In genomic region chr2:178152033-178152432, GRCh38 we compare ENCODE assay signal across 15 cellular contexts. TPM values are rescaled to one million over a fixed set of nuclear protein-coding genes. Genes with fewer than 3 reads are reported as not detected.
DNase-seq lines count a peak whose midpoint lies in the region; ATAC-seq and TF ChIP-seq lines count a peak whose summit lies in the region.
"Had no signal": no experiment of that assay in that cellular context is flagged by ENCODE, and none has a peak within 500 bp of the region (broad histone marks: within the 10 kb centered on the region; RNA-seq: fewer than 3 reads in every experiment).

No MANE protein-coding gene starts in this region.

- no peaks in the 10 kb centered on the region for H3K36me3 Mint-ChIP-seq in neural progenitor cell
- H3K36me3 Mint-ChIP-seq: activated CD8-positive, alpha-beta memory T cell treated with anti-CD3 and anti-CD28 coated beads, Interleukin-2, amount 10 ng/mL, durations not matched to agents 7 days and 5 days; activated naive CD4-positive, alpha-beta T cell treated with anti-CD3 and anti-CD28 coated beads, Interleukin-2, amount 50 U/mL, for 24 hours had no signal

- H3F3A ChIP-seq in PC-9 (ENCODE audit: insufficient read depth, low read depth) (no peaks in the 10 kb centered on the region), neural progenitor cell (ENCODE audit: low read depth) (no peaks in the 10 kb centered on the region)

- ATAC-seq in left lung = peak; percentile 59
- ATAC-seq in GM21576 (IDR thresholded peaks at IDR 0.05; ENCODE audit: unreplicated experiment) = no peak
- ATAC-seq: activated CD8-positive, alpha-beta memory T cell treated with anti-CD3 and anti-CD28 coated beads, Interleukin-2, amount 10 ng/mL, durations not matched to agents 7 days and 5 days had no signal

- no peak for TF ChIP-seq CTCF in HEK293 (tag by site-specific recombination; IDR thresholded peaks at IDR 0.05)
- no peak for TF ChIP-seq CTCF in PC-9 (conservative IDR thresholded peaks at IDR 0.05)
- TF ChIP-seq CTCF in left lung (IDR thresholded peaks at IDR 0.05) = no peak
- no peak for TF ChIP-seq CTCF in neural progenitor cell (IDR thresholded peaks at IDR 0.05)

- no peak overlapping the region for H3K27ac ChIP-seq in HEK293 (ENCODE audit: extremely low read depth, low read depth, low read length)
- H3K27ac ChIP-seq in PC-9 = no peak overlapping the region
- H3K27ac ChIP-seq in left lung = no peak overlapping the region
- H3K27ac ChIP-seq in neural progenitor cell = no peak overlapping the region
- no peak overlapping the region for H3K27ac ChIP-seq in Karpas-422 (ENCODE audit: low read length)
- H3K27ac ChIP-seq: epithelial cell of prostate, WERI-Rb-1 had no signal

- H3K4me3 ChIP-seq in HEK293 (ENCODE audit: low read depth, low read length) (no peak overlapping the region), PC-9 (no peak overlapping the region), left lung (no peak overlapping the region), neural progenitor cell (no peak overlapping the region), Karpas-422 (ENCODE audit: low read length) (no peak overlapping the region)

- intact Hi-C loops in PC-9 (cut with micrococcal nuclease; ENCODE audit: unreplicated experiment) (loop anchor here (2.0 kb wide), 1 partner anchor 33 kb away; no protein-coding TSS in a partner anchor), left lung (cut with DNase I) (no loop called here)

- H4K20me1 ChIP-seq in PC-9 (ENCODE audit: insufficient read depth) (no peaks in the 10 kb centered on the region), neural progenitor cell (ENCODE audit: low read depth) (no peaks in the 10 kb centered on the region), Karpas-422 (ENCODE audit: insufficient read depth, low read depth, low read length) (no peaks in the 10 kb centered on the region)

- H3K27me3 ChIP-seq in PC-9 (ENCODE audit: insufficient read depth, low read depth) (no peaks in the 10 kb centered on the region), left lung (no peaks in the 10 kb centered on the region), neural progenitor cell (no peaks in the 10 kb centered on the region), Karpas-422 (ENCODE audit: low read length) (no peaks in the 10 kb centered on the region)

- H3K9ac ChIP-seq in neural progenitor cell = no peak overlapping the region
- H3K9ac ChIP-seq in Karpas-422 (ENCODE audit: low read length) = no peak overlapping the region

- H3K4me3 Mint-ChIP-seq in neural progenitor cell = no peak overlapping the region
- H3K4me3 Mint-ChIP-seq: activated CD8-positive, alpha-beta memory T cell treated with anti-CD3 and anti-CD28 coated beads, Interleukin-2, amount 10 ng/mL, durations not matched to agents 7 days and 5 days; activated naive CD4-positive, alpha-beta T cell treated with anti-CD3 and anti-CD28 coated beads, Interleukin-2, amount 50 U/mL, for 24 hours; stimulated activated naive CD8-positive, alpha-beta T cell treated with anti-CD3 and anti-CD28 coated beads, Interleukin-15, Interleukin-2, amounts not matched to agents 100 ng/mL and 50 ng/mL, for 24 hours had no signal

- H3K9me2 ChIP-seq in PC-9 (ENCODE audit: insufficient read depth) (no peaks in the 10 kb centered on the region), Karpas-422 (replicated peaks; ENCODE audit: insufficient read depth, low read length) (no peaks in the 10 kb centered on the region)

- H3K4me1 Mint-ChIP-seq in neural progenitor cell = no peaks in the 10 kb centered on the region
- H3K4me1 Mint-ChIP-seq: activated CD8-positive, alpha-beta memory T cell treated with anti-CD3 and anti-CD28 coated beads, Interleukin-2, amount 10 ng/mL, durations not matched to agents 7 days and 5 days; activated naive CD4-positive, alpha-beta T cell treated with anti-CD3 and anti-CD28 coated beads, Interleukin-2, amount 50 U/mL, for 24 hours had no signal

- DNase-seq in AG08396 (ENCODE audit: low spot score) (peak; percentile 10), PC-9 (no peak), left lung (no peak), neural progenitor cell (ENCODE audit: low spot score) (no peak), Karpas-422 (no peak)
- DNase-seq in activated CD4-positive, CD25-positive, alpha-beta regulatory T cell treated with anti-CD3 and anti-CD28 coated beads, Interleukin-2, amount 50 U/mL, for 72 hours = no peak
- DNase-seq: activated CD8-positive, alpha-beta memory T cell treated with anti-CD3 and anti-CD28 coated beads, Interleukin-2, amount 10 ng/mL, durations not matched to agents 7 days and 5 days; central memory CD4-positive, alpha-beta T cell; NK-92 treated with Interleukin-12 subunit alpha and Interleukin-12 subunit beta, amount 100 ng/mL, for 24 hours; WERI-Rb-1 had no signal

- H2AFZ ChIP-seq in PC-9 (0 out of 2 replicates have a peak overlapping the region, but pooled peaks have one; percentile 19), neural progenitor cell (replicated peaks) (no peak overlapping the region), Karpas-422 (ENCODE audit: low read length) (no peak overlapping the region)

- POLR2A ChIA-PET in HEK293 (lab: Yijun Ruan, JAX) = no interaction called here
- POLR2A ChIA-PET in PC-9 (lab: Charles Lee; ENCODE audit: unreplicated experiment) = no interaction called here

- no peaks in the 10 kb centered on the region for H3K36me3 ChIP-seq in HEK293 (ENCODE audit: control insufficient read depth in 2 of 2, insufficient read depth in 1 of 2, low read length in 2 of 2)
- H3K36me3 ChIP-seq in PC-9 (ENCODE audit: low read depth) = no peaks in the 10 kb centered on the region
- no peaks in the 10 kb centered on the region for H3K36me3 ChIP-seq in left lung
- no peaks in the 10 kb centered on the region for H3K36me3 ChIP-seq in neural progenitor cell
- no peaks in the 10 kb centered on the region for H3K36me3 ChIP-seq in Karpas-422 (ENCODE audit: insufficient read depth, low read length)
- H3K36me3 ChIP-seq: WERI-Rb-1 had no signal

- peaks cover 7% of the 10 kb centered on the region for H3K9me3 Mint-ChIP-seq in neural progenitor cell

- H3K4me2 ChIP-seq in PC-9 (no peak overlapping the region), neural progenitor cell (no peak overlapping the region), Karpas-422 (ENCODE audit: low read depth, low read length, poor library complexity, severe bottlenecking) (no peak overlapping the region)

- BruUV-seq in PC-9 (replicated peaks; lab: Mats Ljungman, UMichigan) = no TSS peak

- CTCF ChIA-PET in HEK293 (lab: Yijun Ruan, JAX) (interaction anchor here (0.5 to 1.3 kb wide), 4 partner anchors 41 to 371 kb away, joined by 3 to 4 read pairs (median 3); no protein-coding TSS in a partner anchor), PC-9 (lab: Charles Lee) (no interaction called here)

- H3K27me3 Mint-ChIP-seq in neural progenitor cell (ENCODE audit: insufficient read depth, low read depth) = no peaks in the 10 kb centered on the region

- H3K27ac Mint-ChIP-seq in neural progenitor cell = no peak overlapping the region
- H3K27ac Mint-ChIP-seq: activated CD8-positive, alpha-beta memory T cell treated with anti-CD3 and anti-CD28 coated beads, Interleukin-2, amount 10 ng/mL, durations not matched to agents 7 days and 5 days; activated naive CD4-positive, alpha-beta T cell treated with anti-CD3 and anti-CD28 coated beads, Interleukin-2, amount 50 U/mL, for 24 hours; stimulated activated naive CD8-positive, alpha-beta T cell treated with anti-CD3 and anti-CD28 coated beads, Interleukin-15, Interleukin-2, amounts not matched to agents 100 ng/mL and 50 ng/mL, for 24 hours had no signal

- no peaks in the 10 kb centered on the region for H3K9me3 ChIP-seq in HEK293 (ENCODE audit: control insufficient read depth, insufficient read depth, low read depth, low read length)
- no peaks in the 10 kb centered on the region for H3K9me3 ChIP-seq in PC-9 (ENCODE audit: insufficient read depth, low read depth)
- no peaks in the 10 kb centered on the region for H3K9me3 ChIP-seq in left lung
- no peaks in the 10 kb centered on the region for H3K9me3 ChIP-seq in neural progenitor cell (ENCODE audit: low read depth)
- H3K9me3 ChIP-seq in Karpas-422 (ENCODE audit: low read length) = no peaks in the 10 kb centered on the region

- H3K79me2 ChIP-seq in PC-9 (ENCODE audit: low read depth) (no peaks in the 10 kb centered on the region), neural progenitor cell (ENCODE audit: low read depth) (no peaks in the 10 kb centered on the region), Karpas-422 (ENCODE audit: low read length) (no peaks in the 10 kb centered on the region)

- H3K4me1 ChIP-seq in HEK293 (ENCODE audit: control insufficient read depth, insufficient read depth, low read length) (0 out of 2 replicates have a peak, but pooled peaks cover 3% of the 10 kb centered on the region), PC-9 (replicated peaks; ENCODE audit: insufficient read depth) (no peaks in the 10 kb centered on the region), left lung (no peaks in the 10 kb centered on the region), neural progenitor cell (no peaks in the 10 kb centered on the region), Karpas-422 (ENCODE audit: low read length) (no peaks in the 10 kb centered on the region)

TF ChIP-seq in HEK293, 187 proteins besides CTCF, POLR2A, EP300 and RAD21 (continues in another document):
- TF ChIP-seq ZNF121 (tag by site-specific recombination; IDR thresholded peaks at IDR 0.05) (no peak), ZNF580 (tag by site-specific recombination; IDR thresholded peaks at IDR 0.05) (no peak), HOXD13 (CRISPR knock-in tag; IDR thresholded peaks at IDR 0.05; ENCODE audit: borderline replicate concordance) (no peak)

RNA-seq across cellular contexts. Expression of gene RBM45, which starts 39.8 kb away (rescaled TPM):
- 8.7 and 12.6 TPM in 2 replicates for total RNA-seq in PC-9 (2021)
- 10 to 100 TPM; 11.5 to 15.2 TPM for total RNA-seq in left lung
- total RNA-seq in neural progenitor cell (ENCODE audit: low replicate concordance) = 12.6 and 23.0 TPM in 2 replicates
- total RNA-seq in Karpas-422 (2014; rRNA removed; shearing (Covaris generic); ENCODE audit: low replicate concordance) = 14.9 and 32.8 TPM in 2 replicates

RNA-seq across cellular contexts. Expression of gene OSBPL6, which starts 42.3 kb away (rescaled TPM):
- total RNA-seq in PC-9 (2021) = 2.6 and 3.5 TPM in 2 replicates
- 1 to 10 TPM; 4.0 to 5.9 TPM for total RNA-seq in left lung
- 14.0 and 14.8 TPM in 2 replicates for total RNA-seq in neural progenitor cell (ENCODE audit: low replicate concordance)
- total RNA-seq in Karpas-422 (2014; rRNA removed; shearing (Covaris generic); ENCODE audit: low replicate concordance) = 0.11 and 0.30 TPM in 2 replicates
